1 cellular context compared by ENCODE assay signal in the genomic region with DNA sequence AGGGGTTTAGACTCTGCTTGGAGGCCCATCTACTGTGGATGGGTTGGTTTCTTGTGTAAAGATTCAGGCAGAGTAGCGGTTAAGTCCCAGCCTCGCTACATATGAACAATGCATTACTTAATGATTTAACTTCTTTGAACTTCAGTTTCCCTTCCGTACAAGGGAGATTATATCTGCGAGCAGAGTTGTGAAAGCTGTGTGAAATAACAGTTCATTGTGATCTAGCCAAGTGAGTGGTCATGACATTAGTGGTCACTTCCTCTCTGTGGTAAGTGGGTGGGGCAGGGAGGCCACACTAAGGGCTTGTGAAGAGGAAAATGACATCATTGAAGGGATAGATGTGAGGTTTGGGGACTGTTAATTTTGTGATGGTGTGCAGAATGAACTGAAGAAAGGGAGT.
TF ChIP-seq lines count a peak whose summit lies in the region.

No MANE protein-coding gene starts in this region.

TF ChIP-seq in GM12878, 131 proteins besides CTCF, POLR2A, EP300 and RAD21 (continued from another document):
- TF ChIP-seq, protein P1, sequence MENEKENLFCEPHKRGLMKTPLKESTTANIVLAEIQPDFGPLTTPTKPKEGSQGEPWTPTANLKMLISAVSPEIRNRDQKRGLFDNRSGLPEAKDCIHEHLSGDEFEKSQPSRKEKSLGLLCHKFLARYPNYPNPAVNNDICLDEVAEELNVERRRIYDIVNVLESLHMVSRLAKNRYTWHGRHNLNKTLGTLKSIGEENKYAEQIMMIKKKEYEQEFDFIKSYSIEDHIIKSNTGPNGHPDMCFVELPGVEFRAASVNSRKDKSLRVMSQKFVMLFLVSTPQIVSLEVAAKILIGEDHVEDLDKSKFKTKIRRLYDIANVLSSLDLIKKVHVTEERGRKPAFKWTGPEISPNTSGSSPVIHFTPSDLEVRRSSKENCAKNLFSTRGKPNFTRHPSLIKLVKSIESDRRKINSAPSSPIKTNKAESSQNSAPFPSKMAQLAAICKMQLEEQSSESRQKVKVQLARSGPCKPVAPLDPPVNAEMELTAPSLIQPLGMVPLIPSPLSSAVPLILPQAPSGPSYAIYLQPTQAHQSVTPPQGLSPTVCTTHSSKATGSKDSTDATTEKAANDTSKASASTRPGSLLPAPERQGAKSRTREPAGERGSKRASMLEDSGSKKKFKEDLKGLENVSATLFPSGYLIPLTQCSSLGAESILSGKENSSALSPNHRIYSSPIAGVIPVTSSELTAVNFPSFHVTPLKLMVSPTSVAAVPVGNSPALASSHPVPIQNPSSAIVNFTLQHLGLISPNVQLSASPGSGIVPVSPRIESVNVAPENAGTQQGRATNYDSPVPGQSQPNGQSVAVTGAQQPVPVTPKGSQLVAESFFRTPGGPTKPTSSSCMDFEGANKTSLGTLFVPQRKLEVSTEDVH (IDR thresholded peaks at IDR 0.05; ENCODE audit: low read depth, partially characterized antibody) = no peak
- TF ChIP-seq, protein P2, sequence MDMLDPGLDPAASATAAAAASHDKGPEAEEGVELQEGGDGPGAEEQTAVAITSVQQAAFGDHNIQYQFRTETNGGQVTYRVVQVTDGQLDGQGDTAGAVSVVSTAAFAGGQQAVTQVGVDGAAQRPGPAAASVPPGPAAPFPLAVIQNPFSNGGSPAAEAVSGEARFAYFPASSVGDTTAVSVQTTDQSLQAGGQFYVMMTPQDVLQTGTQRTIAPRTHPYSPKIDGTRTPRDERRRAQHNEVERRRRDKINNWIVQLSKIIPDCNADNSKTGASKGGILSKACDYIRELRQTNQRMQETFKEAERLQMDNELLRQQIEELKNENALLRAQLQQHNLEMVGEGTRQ (IDR thresholded peaks at IDR 0.05; ENCODE audit: borderline replicate concordance, low read depth, low read length) = no peak
- TF ChIP-seq ETV6 (conservative IDR thresholded peaks at IDR 0.05 in 1 of 2, IDR thresholded peaks at IDR 0.05 in 1 of 2; ENCODE audit: borderline replicate concordance in 1 of 2, low read depth in 1 of 2) = peak in 1 of 2 experiments; percentile 94; a peak in 2 of 4 replicates
- TF ChIP-seq, protein P3, sequence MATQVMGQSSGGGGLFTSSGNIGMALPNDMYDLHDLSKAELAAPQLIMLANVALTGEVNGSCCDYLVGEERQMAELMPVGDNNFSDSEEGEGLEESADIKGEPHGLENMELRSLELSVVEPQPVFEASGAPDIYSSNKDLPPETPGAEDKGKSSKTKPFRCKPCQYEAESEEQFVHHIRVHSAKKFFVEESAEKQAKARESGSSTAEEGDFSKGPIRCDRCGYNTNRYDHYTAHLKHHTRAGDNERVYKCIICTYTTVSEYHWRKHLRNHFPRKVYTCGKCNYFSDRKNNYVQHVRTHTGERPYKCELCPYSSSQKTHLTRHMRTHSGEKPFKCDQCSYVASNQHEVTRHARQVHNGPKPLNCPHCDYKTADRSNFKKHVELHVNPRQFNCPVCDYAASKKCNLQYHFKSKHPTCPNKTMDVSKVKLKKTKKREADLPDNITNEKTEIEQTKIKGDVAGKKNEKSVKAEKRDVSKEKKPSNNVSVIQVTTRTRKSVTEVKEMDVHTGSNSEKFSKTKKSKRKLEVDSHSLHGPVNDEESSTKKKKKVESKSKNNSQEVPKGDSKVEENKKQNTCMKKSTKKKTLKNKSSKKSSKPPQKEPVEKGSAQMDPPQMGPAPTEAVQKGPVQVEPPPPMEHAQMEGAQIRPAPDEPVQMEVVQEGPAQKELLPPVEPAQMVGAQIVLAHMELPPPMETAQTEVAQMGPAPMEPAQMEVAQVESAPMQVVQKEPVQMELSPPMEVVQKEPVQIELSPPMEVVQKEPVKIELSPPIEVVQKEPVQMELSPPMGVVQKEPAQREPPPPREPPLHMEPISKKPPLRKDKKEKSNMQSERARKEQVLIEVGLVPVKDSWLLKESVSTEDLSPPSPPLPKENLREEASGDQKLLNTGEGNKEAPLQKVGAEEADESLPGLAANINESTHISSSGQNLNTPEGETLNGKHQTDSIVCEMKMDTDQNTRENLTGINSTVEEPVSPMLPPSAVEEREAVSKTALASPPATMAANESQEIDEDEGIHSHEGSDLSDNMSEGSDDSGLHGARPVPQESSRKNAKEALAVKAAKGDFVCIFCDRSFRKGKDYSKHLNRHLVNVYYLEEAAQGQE (IDR thresholded peaks at IDR 0.05; ENCODE audit: low read depth, low read length) = no peak
- no peak for TF ChIP-seq ZNF622 (IDR thresholded peaks at IDR 0.05)
